Comparison of ENCODE assay signal across 25 cellular contexts in genomic region chr10:100812978-100813377, GRCh38.
DNase-seq lines count a peak whose midpoint lies in the region; ATAC-seq, FAIRE-seq and TF ChIP-seq lines count a peak whose summit lies in the region.
"Had no signal": no experiment of that assay in that cellular context is flagged by ENCODE, and none has a peak within 500 bp of the region (broad histone marks: within the 10 kb centered on the region; RNA-seq: fewer than 3 reads in every experiment).

No MANE protein-coding gene starts in this region.

- no peak overlapping the region for H3K27ac Mint-ChIP-seq in HFFc6
- no peak overlapping the region for H3K27ac Mint-ChIP-seq in CD4-positive, alpha-beta memory T cell
- H3K27ac Mint-ChIP-seq: activated CD4-positive, alpha-beta T cell treated with anti-CD3 and anti-CD28 coated beads, Interleukin-2, amount 10 ng/mL, durations not matched to agents 24 days and 14 days; natural killer cell had no signal

- no peaks in the 10 kb centered on the region for H3K27me3 ChIP-seq in BE2C
- peaks cover 39% of the 10 kb centered on the region for H3K27me3 ChIP-seq in SK-N-SH (ENCODE audit: insufficient read depth)
- H3K27me3 ChIP-seq in HepG2 (ENCODE audit: control insufficient read depth in 1 of 2, insufficient read depth in 2 of 2, low read length in 2 of 2), result peaks cover 9 to 77% of the 10 kb centered on the region in 2 experiments; a peak in 4 of 5 replicates
- H3K27me3 ChIP-seq in CD4-positive, alpha-beta memory T cell (ENCODE audit: insufficient read depth, low read length), result peaks cover 7% of the 10 kb centered on the region

- WGBS in SK-N-SH (ENCODE audit: low lambda C conversion rate), result 46% methylated on average over 6 of the region's 6 CpGs
- WGBS in HepG2 (ENCODE audit: low lambda C conversion rate), result 19% methylated on average over 6 of the region's 6 CpGs

- H3K9ac ChIP-seq in SK-N-SH (no peak overlapping the region), HepG2 (ENCODE audit: insufficient read depth, low read depth, low read length) (no peak overlapping the region)

- H3K79me2 ChIP-seq in SK-N-SH (ENCODE audit: insufficient read depth), result no peaks in the 10 kb centered on the region
- H3K79me2 ChIP-seq in HepG2 (ENCODE audit: insufficient read depth, low read length), result no peaks in the 10 kb centered on the region
- H3K79me2 ChIP-seq: hepatocyte had no signal

- no peak overlapping the region for H2AFZ ChIP-seq in SK-N-SH (ENCODE audit: low read depth)
- H2AFZ ChIP-seq in HepG2 (ENCODE audit: low read length), result no peak overlapping the region
- H2AFZ ChIP-seq: hepatocyte had no signal

- no peak for DNase-seq in BE2C
- no peak for DNase-seq in HFFc6
- no peak for DNase-seq in SK-N-SH
- DNase-seq in HepG2 (ENCODE audit: low spot score), result no peak
- no peak for DNase-seq in activated naive CD4-positive, alpha-beta T cell (lab: John Stamatoyannopoulos, UW)
- no peak for DNase-seq in left colon
- DNase-seq in CD4-positive, alpha-beta memory T cell, result no peak
- no peak for DNase-seq in GM19239 (ENCODE audit: insufficient read length, low spot score)
- DNase-seq: activated CD4-positive, alpha-beta T cell treated with anti-CD3 and anti-CD28 coated beads, Interleukin-2, amount 10 ng/mL, durations not matched to agents 24 days and 14 days; activated CD8-positive, alpha-beta memory T cell treated with anti-CD3 and anti-CD28 coated beads, Interleukin-2, amount 50 U/mL, for 48 hours; activated gamma-delta T cell treated with Interleukin-2 at 50 U/mL for 16 hours; AML-193; amygdala; Caco-2; effector CD8-positive, alpha-beta T cell; islet precursor cell; natural killer cell; NCI-H1694; NCI-H446; psoas muscle had no signal

- TF ChIP-seq EP300 in SK-N-SH (IDR thresholded peaks at IDR 0.05; ENCODE audit: borderline replicate concordance in 1 of 2, low read depth in 1 of 2, low read length in 1 of 2), result no peak
- TF ChIP-seq EP300 in HepG2 (IDR thresholded peaks at IDR 0.05; ENCODE audit: low read depth in 2 of 2, low read length in 2 of 2), result no peak
- no peak for TF ChIP-seq EP300 in HepG2 (CRISPR knock-in tag; IDR thresholded peaks at IDR 0.05; ENCODE audit: borderline replicate concordance)

- CTCF ChIA-PET in SK-N-SH (lab: Yijun Ruan, JAX), result interaction anchor here (0.7 to 8.9 kb wide), 20 partner anchors 10 to 252 kb away, joined by 3 to 79 read pairs (median 4); partner anchors contain the start of gene PAX2
- CTCF ChIA-PET in HepG2 (lab: Yijun Ruan, JAX; ENCODE audit: low intra/inter-chr PET ratio, low total read pairs), result no interaction called here
- CTCF ChIA-PET in CD4-positive, alpha-beta memory T cell (lab: Charles Lee; ENCODE audit: partially characterized antibody), result no interaction called here

- no peaks in the 10 kb centered on the region for H3K4me1 ChIP-seq in BE2C
- H3K4me1 ChIP-seq in SK-N-SH (ENCODE audit: control insufficient read depth in 1 of 2, insufficient read depth in 2 of 2, low read depth in 1 of 2, low read length in 1 of 2), result peaks cover 0 to 15% of the 10 kb centered on the region in 2 experiments; a peak in 2 of 4 replicates
- peaks cover 10% of the 10 kb centered on the region for H3K4me1 ChIP-seq in HepG2 (ENCODE audit: insufficient read depth, low read length)
- no peaks in the 10 kb centered on the region for H3K4me1 ChIP-seq in CD4-positive, alpha-beta memory T cell (ENCODE audit: insufficient read depth, low read length)
- H3K4me1 ChIP-seq: Caco-2, psoas muscle, SJSA1, suprapubic skin had no signal

- peak; percentile 34; the same call in 1 of the 2 replicates for TF ChIP-seq CTCF in BE2C (IDR thresholded peaks at IDR 0.05; ENCODE audit: low read depth, low read length)
- TF ChIP-seq CTCF in HFFc6 (IDR thresholded peaks at IDR 0.05), result peak; percentile 21; the same call in 1 of the 2 replicates
- TF ChIP-seq CTCF in SK-N-SH (IDR thresholded peaks at IDR 0.05), result no peak
- peak; percentile 31; the same call in 1 of the 2 replicates for TF ChIP-seq CTCF in HepG2 (CRISPR knock-in tag; IDR thresholded peaks at IDR 0.05)

- H4K20me1 ChIP-seq in SK-N-SH (ENCODE audit: insufficient read depth), result no peaks in the 10 kb centered on the region
- no peaks in the 10 kb centered on the region for H4K20me1 ChIP-seq in HepG2 (ENCODE audit: insufficient read depth, low read length)

- no TSS peak for BruUV-seq in HepG2 (replicated peaks; lab: Mats Ljungman, UMichigan)

- no peak for TF ChIP-seq POLR2A in HepG2 (IDR thresholded peaks at IDR 0.05; ENCODE audit: insufficient read depth in 1 of 2, low read depth in 2 of 2, low read length in 2 of 2)

- POLR2A ChIA-PET in SK-N-SH (lab: Yijun Ruan, JAX), result no interaction called here
- POLR2A ChIA-PET in HepG2 (lab: Yijun Ruan, JAX), result no interaction called here
- POLR2A ChIA-PET in CD4-positive, alpha-beta memory T cell (lab: Charles Lee; ENCODE audit: partially characterized antibody), result no interaction called here

- no peak overlapping the region for H3K4me3 ChIP-seq in BE2C (ENCODE audit: low read depth, low read length)
- H3K4me3 ChIP-seq in SK-N-SH (ENCODE audit: low read depth in 2 of 2, low read length in 1 of 2), result no peak overlapping the region
- H3K4me3 ChIP-seq in HepG2 (replicated peaks in 1 of 3; ENCODE audit: insufficient read depth in 1 of 3, low read depth in 2 of 3, low read length in 3 of 3), result no peak overlapping the region
- no peak overlapping the region for H3K4me3 ChIP-seq in CD4-positive, alpha-beta memory T cell (ENCODE audit: low read length in 2 of 2)
- H3K4me3 ChIP-seq: hepatocyte, psoas muscle, SJSA1, smooth muscle cell, suprapubic skin had no signal

- TF ChIP-seq RAD21 in SK-N-SH (IDR thresholded peaks at IDR 0.05; ENCODE audit: low read length), result peak; percentile 64
- TF ChIP-seq RAD21 in HepG2 (CRISPR knock-in tag; IDR thresholded peaks at IDR 0.05), result no peak

- no peak overlapping the region for H3K27ac ChIP-seq in SK-N-SH (ENCODE audit: low read depth in 2 of 2, low read length in 1 of 2)
- no peak overlapping the region for H3K27ac ChIP-seq in HepG2 (ENCODE audit: extremely low read length, insufficient read depth, low read length)
- no peak overlapping the region for H3K27ac ChIP-seq in CD4-positive, alpha-beta memory T cell (ENCODE audit: low read depth, low read length)
- H3K27ac ChIP-seq: hepatocyte, psoas muscle, SJSA1, suprapubic skin had no signal

- H3K9me3 ChIP-seq in BE2C (no peaks in the 10 kb centered on the region), SK-N-SH (no peaks in the 10 kb centered on the region), HepG2 (ENCODE audit: low read length) (no peaks in the 10 kb centered on the region)
- no peaks in the 10 kb centered on the region for H3K9me3 ChIP-seq in CD4-positive, alpha-beta memory T cell (ENCODE audit: control insufficient read depth in 1 of 2, low read length in 2 of 2)
- H3K9me3 ChIP-seq: Caco-2, psoas muscle, SJSA1, suprapubic skin had no signal

- H3K36me3 ChIP-seq in BE2C, result no peaks in the 10 kb centered on the region
- no peaks in the 10 kb centered on the region for H3K36me3 ChIP-seq in SK-N-SH (replicated peaks in 1 of 2; ENCODE audit: control insufficient read depth in 1 of 2, insufficient read depth in 2 of 2, low read length in 1 of 2)
- no peaks in the 10 kb centered on the region for H3K36me3 ChIP-seq in HepG2 (replicated peaks in 1 of 2; ENCODE audit: control insufficient read depth in 1 of 2, insufficient read depth in 2 of 2, low read length in 2 of 2)
- no peaks in the 10 kb centered on the region for H3K36me3 ChIP-seq in CD4-positive, alpha-beta memory T cell (ENCODE audit: insufficient read depth, low read length)
- H3K36me3 ChIP-seq: SJSA1, suprapubic skin had no signal

- in situ Hi-C loops in HepG2 (cut with HindIII; ENCODE audit: extremely low pct_ligation_motif_present, low pct_unique_long_range_greater_than_20kb), result no loop called here

- no peaks in the 10 kb centered on the region for H3K9me3 Mint-ChIP-seq in HFFc6
- no peaks in the 10 kb centered on the region for H3K9me3 Mint-ChIP-seq in CD4-positive, alpha-beta memory T cell
- H3K9me3 Mint-ChIP-seq: activated CD4-positive, alpha-beta T cell treated with anti-CD3 and anti-CD28 coated beads, Interleukin-2, amount 10 ng/mL, durations not matched to agents 24 days and 14 days; central memory CD8-positive, alpha-beta T cell; natural killer cell had no signal

- no peaks in the 10 kb centered on the region for H3K36me3 Mint-ChIP-seq in HFFc6 (ENCODE audit: low read depth)
- no peaks in the 10 kb centered on the region for H3K36me3 Mint-ChIP-seq in CD4-positive, alpha-beta memory T cell
- H3K36me3 Mint-ChIP-seq: natural killer cell had no signal

- no peak overlapping the region for H3K4me2 ChIP-seq in SK-N-SH
- no peak overlapping the region for H3K4me2 ChIP-seq in HepG2 (ENCODE audit: low read depth, low read length)
- H3K4me2 ChIP-seq: hepatocyte, smooth muscle cell had no signal

- H3F3A ChIP-seq in SK-N-SH (replicated peaks; ENCODE audit: insufficient read depth), result no peaks in the 10 kb centered on the region

- FAIRE-seq in HepG2 (lab: Jason Lieb, UNC), result no peak
- no peak for FAIRE-seq in GM19239 (lab: Jason Lieb, UNC)

- ATAC-seq in HepG2 (peak; percentile 55; the same call in 2 of the 3 replicates), left colon (no peak)
- ATAC-seq: natural killer cell, psoas muscle had no signal

- intact Hi-C loops in HepG2 (cut with micrococcal nuclease; ENCODE audit: unreplicated experiment), result no loop called here
- intact Hi-C loops in left colon (cut with DNase I, micrococcal nuclease), result no loop called here
- intact Hi-C loops in CD4-positive, alpha-beta memory T cell (cut with micrococcal nuclease), result no loop called here

- H3K27me3 Mint-ChIP-seq in HFFc6 (ENCODE audit: insufficient read depth), result peaks cover 77% of the 10 kb centered on the region
- H3K27me3 Mint-ChIP-seq in CD4-positive, alpha-beta memory T cell, result peaks cover 23 to 62% of the 10 kb centered on the region in 2 donors

- H3K4me3 Mint-ChIP-seq in HFFc6, result no peak overlapping the region
- H3K4me3 Mint-ChIP-seq in CD4-positive, alpha-beta memory T cell, result no peak overlapping the region
- H3K4me3 Mint-ChIP-seq: activated CD4-positive, alpha-beta T cell treated with anti-CD3 and anti-CD28 coated beads, Interleukin-2, amount 10 ng/mL, durations not matched to agents 24 days and 14 days; central memory CD8-positive, alpha-beta T cell; natural killer cell had no signal

- H3K4me1 Mint-ChIP-seq in HFFc6 (ENCODE audit: low read depth), result no peaks in the 10 kb centered on the region
- no peaks in the 10 kb centered on the region for H3K4me1 Mint-ChIP-seq in CD4-positive, alpha-beta memory T cell
- H3K4me1 Mint-ChIP-seq: activated CD4-positive, alpha-beta T cell treated with anti-CD3 and anti-CD28 coated beads, Interleukin-2, amount 10 ng/mL, durations not matched to agents 24 days and 14 days; central memory CD8-positive, alpha-beta T cell; natural killer cell had no signal

- H3K9me2 ChIP-seq in SK-N-SH, result no peaks in the 10 kb centered on the region

TF ChIP-seq in SK-N-SH, 30 proteins besides CTCF, POLR2A, EP300 and RAD21 (continues in another document):
- peak; percentile 21; the same call in 1 of the 2 replicates for TF ChIP-seq SMC3 (IDR thresholded peaks at IDR 0.05; ENCODE audit: low read depth, low read length)

TF ChIP-seq in HepG2, 621 proteins besides CTCF, POLR2A, EP300 and RAD21:
- peak; percentile 43 for TF ChIP-seq STAG1 (CRISPR knock-in tag; IDR thresholded peaks at IDR 0.05)
- TF ChIP-seq FOXA1 (IDR thresholded peaks at IDR 0.05), result no peak
- no peak for TF ChIP-seq FOXA1 (CRISPR knock-in tag; IDR thresholded peaks at IDR 0.05)
